Comparison of ENCODE assay signal across 1 cellular context in genomic region chr20:44702776-44703175, GRCh38.
TF ChIP-seq lines count a peak whose summit lies in the region.

No MANE protein-coding gene starts in this region.

TF ChIP-seq in GM12878, 131 proteins besides CTCF, POLR2A, EP300 and RAD21:
- TF ChIP-seq BRCA1 (IDR thresholded peaks at IDR 0.05; ENCODE audit: low read depth, low read length) (no peak), SPI1 (IDR thresholded peaks at IDR 0.05; ENCODE audit: borderline replicate concordance, insufficient read depth, low read depth, low read length) (no peak), TCF3 (IDR thresholded peaks at IDR 0.05; ENCODE audit: borderline replicate concordance, insufficient read depth, low read depth, low read length) (0 out of 2 replicates have a peak, but pooled peaks have one; percentile 28), BCL11A (IDR thresholded peaks at IDR 0.05; ENCODE audit: low read depth, low read length) (no peak), ZNF24 (IDR thresholded peaks at IDR 0.05) (no peak), GABPA (IDR thresholded peaks at IDR 0.05; ENCODE audit: low read depth) (no peak), ELK1 (IDR thresholded peaks at IDR 0.05; ENCODE audit: low read depth, low read length) (no peak), IKZF1 (conservative IDR thresholded peaks at IDR 0.05) (peak; percentile 56; the same call in 1 of the 2 replicates), TCF12 (IDR thresholded peaks at IDR 0.05; ENCODE audit: low read depth, low read length) (peak; percentile 84; the same call in 1 of the 2 replicates), E2F8 (IDR thresholded peaks at IDR 0.05; ENCODE audit: low read depth, partially characterized antibody) (no peak), TBL1XR1 (IDR thresholded peaks at IDR 0.05; ENCODE audit: low read depth, low read length) (0 out of 2 replicates have a peak, but pooled peaks have one; percentile 27), PAX5 (IDR thresholded peaks at IDR 0.05; ENCODE audit: borderline replicate concordance, low read depth, low read length) (peak; percentile 37; the same call in 1 of the 2 replicates), NBN (IDR thresholded peaks at IDR 0.05) (no peak), CBFB (IDR thresholded peaks at IDR 0.05; ENCODE audit: low read depth) (no peak), GATAD2B (conservative IDR thresholded peaks at IDR 0.05; ENCODE audit: low read depth) (no peak), KDM1A (IDR thresholded peaks at IDR 0.05; ENCODE audit: borderline replicate concordance) (no peak), JUNB (IDR thresholded peaks at IDR 0.05) (no peak), E4F1 (IDR thresholded peaks at IDR 0.05; ENCODE audit: borderline replicate concordance, partially characterized antibody) (no peak), ZNF622 (IDR thresholded peaks at IDR 0.05) (no peak), ESRRA (IDR thresholded peaks at IDR 0.05; ENCODE audit: low read length) (no peak), HDAC6 (IDR thresholded peaks at IDR 0.05; ENCODE audit: unreplicated experiment) (no peak), RAD51 (IDR thresholded peaks at IDR 0.05) (peak; percentile 44; the same call in 1 of the 2 replicates), PML (IDR thresholded peaks at IDR 0.05; ENCODE audit: low read length) (no peak), CBX3 (IDR thresholded peaks at IDR 0.05; ENCODE audit: borderline replicate concordance, low read depth) (no peak), MEF2A (IDR thresholded peaks at IDR 0.05; ENCODE audit: insufficient read depth, low read depth, low read length) (no peak), LARP7 (IDR thresholded peaks at IDR 0.05) (no peak), HCFC1 (IDR thresholded peaks at IDR 0.05; ENCODE audit: low read length) (no peak), BHLHE40 (IDR thresholded peaks at IDR 0.05; ENCODE audit: borderline replicate concordance in 1 of 2, low read depth in 2 of 2, low read length in 1 of 2) (peak; percentile 29 to 39; a peak in 1 of 4 replicates), MTA3 (IDR thresholded peaks at IDR 0.05; ENCODE audit: borderline replicate concordance, low read length) (no peak), SMAD1 (IDR thresholded peaks at IDR 0.05; ENCODE audit: low read depth, partially characterized antibody) (no peak), USF2 (IDR thresholded peaks at IDR 0.05; ENCODE audit: borderline replicate concordance, low read depth, low read length) (peak; percentile 11; the same call in 1 of the 2 replicates), USF1 (IDR thresholded peaks at IDR 0.05; ENCODE audit: borderline replicate concordance, extremely low read length, insufficient read depth, low read depth, low read length) (peak; percentile 9), NFXL1 (IDR thresholded peaks at IDR 0.05; ENCODE audit: borderline replicate concordance) (no peak), MEF2B (IDR thresholded peaks at IDR 0.05; ENCODE audit: partially characterized antibody, poor library complexity, severe bottlenecking) (peak; percentile 85), RUNX3 (IDR thresholded peaks at IDR 0.05; ENCODE audit: low read length) (peak; percentile 43; the same call in 1 of the 2 replicates), BMI1 (IDR thresholded peaks at IDR 0.05; ENCODE audit: borderline replicate concordance) (no peak), BCL3 (IDR thresholded peaks at IDR 0.05; ENCODE audit: borderline replicate concordance, insufficient read depth, low read depth, low read length, poor library complexity, severe bottlenecking) (no peak), DPF2 (IDR thresholded peaks at IDR 0.05) (0 out of 2 replicates have a peak, but pooled peaks have one; percentile 29), FOXK2 (IDR thresholded peaks at IDR 0.05) (peak; percentile 38; the same call in 1 of the 2 replicates), REST (IDR thresholded peaks at IDR 0.05; ENCODE audit: low read depth, low read length) (no peak), RELB (IDR thresholded peaks at IDR 0.05; ENCODE audit: low read depth) (no peak), SIN3A (IDR thresholded peaks at IDR 0.05; ENCODE audit: low read depth, low read length) (no peak), SMARCA5 (IDR thresholded peaks at IDR 0.05) (no peak), MXI1 (IDR thresholded peaks at IDR 0.05; ENCODE audit: low read depth, low read length) (0 out of 2 replicates have a peak, but pooled peaks have one; percentile 21), NRF1 (conservative IDR thresholded peaks at IDR 0.05; ENCODE audit: low read depth, low read length) (no peak), MAX (IDR thresholded peaks at IDR 0.05; ENCODE audit: low read depth, low read length) (0 out of 2 replicates have a peak, but pooled peaks have one; percentile 62), SMAD5 (IDR thresholded peaks at IDR 0.05; ENCODE audit: low read depth) (no peak), YY1 (IDR thresholded peaks at IDR 0.05; ENCODE audit: low read depth, low read length) (no peak), STAT3 (IDR thresholded peaks at IDR 0.05; ENCODE audit: low read depth, low read length) (no peak), IKZF2 (IDR thresholded peaks at IDR 0.05) (peak in 1 of 2 experiments; percentile 14; a peak in 1 of 4 replicates), NR2F1 (conservative IDR thresholded peaks at IDR 0.05) (peak; percentile 88), MTA2 (IDR thresholded peaks at IDR 0.05; ENCODE audit: low read depth) (peak; percentile 29; the same call in 1 of the 2 replicates)
